15 cellular contexts compared by ENCODE assay signal in genomic region chr2:220513573-220514288, GRCh38.
DNase-seq lines count a peak whose midpoint lies in the region; ATAC-seq, FAIRE-seq and TF ChIP-seq lines count a peak whose summit lies in the region.
"Had no signal": no experiment of that assay in that cellular context is flagged by ENCODE, and none has a peak within 500 bp of the region (broad histone marks: within the 10 kb centered on the region; RNA-seq: fewer than 3 reads in every experiment).

No MANE protein-coding gene starts in this region.

- H4K20me1 ChIP-seq in OCI-LY7 (ENCODE audit: insufficient read depth, low read length): no peaks in the 10 kb centered on the region

- H3K27ac Mint-ChIP-seq in osteocyte (ENCODE audit: unreplicated experiment): peak overlapping the region; percentile 23
- H3K27ac Mint-ChIP-seq: CD8-positive, alpha-beta T cell had no signal

- no peaks in the 10 kb centered on the region for H3K9me2 ChIP-seq in OCI-LY7 (ENCODE audit: insufficient read depth, low read length)

- no peak for ATAC-seq in GM18520 (IDR thresholded peaks at IDR 0.05; ENCODE audit: unreplicated experiment)
- ATAC-seq in GM21515 (IDR thresholded peaks at IDR 0.05; ENCODE audit: unreplicated experiment): no peak
- ATAC-seq: CD8-positive, alpha-beta T cell; SK-N-SH treated with all-trans-retinoic acid at 6 μM for 48 hours had no signal

- H3K36me3 ChIP-seq in OCI-LY7 (ENCODE audit: insufficient read depth, low read length): no peaks in the 10 kb centered on the region
- H3K36me3 ChIP-seq: BE2C had no signal

- H3K4me1 Mint-ChIP-seq in osteocyte (ENCODE audit: unreplicated experiment): peaks cover 62% of the 10 kb centered on the region

- H3K36me3 Mint-ChIP-seq in osteocyte (ENCODE audit: unreplicated experiment): no peaks in the 10 kb centered on the region
- H3K36me3 Mint-ChIP-seq: CD8-positive, alpha-beta T cell had no signal

- H3K79me2 ChIP-seq in OCI-LY7 (ENCODE audit: insufficient read depth, low read depth, low read length): no peaks in the 10 kb centered on the region

- FAIRE-seq in RCC 7860 (lab: Jason Lieb, UNC): peak; percentile 36

- no peak overlapping the region for H3K4me2 ChIP-seq in OCI-LY7 (ENCODE audit: low read length)

- intact Hi-C loops in OCI-LY7 (cut with micrococcal nuclease; ENCODE audit: unreplicated experiment): no loop called here

- no peak for TF ChIP-seq CTCF in osteocyte (IDR thresholded peaks at IDR 0.05)
- TF ChIP-seq CTCF in OCI-LY7 (conservative IDR thresholded peaks at IDR 0.05; ENCODE audit: low read length): no peak

- H3K27ac ChIP-seq in epithelial cell of prostate (peak overlapping the region; percentile 61), OCI-LY7 (ENCODE audit: low read depth, low read length, poor library complexity, severe bottlenecking) (no peak overlapping the region)

- no peaks in the 10 kb centered on the region for H3K9me3 ChIP-seq in OCI-LY7 (ENCODE audit: low read length)
- H3K9me3 ChIP-seq: BE2C had no signal

- DNase-seq in HCEC 1CT: peak; percentile 41
- DNase-seq in RCC 7860 (ENCODE audit: low spot score): peak; percentile 30
- no peak for DNase-seq in epithelial cell of prostate (ENCODE audit: low read depth, low spot score)
- DNase-seq in osteocyte (ENCODE audit: extremely low spot score, unreplicated experiment): no peak
- DNase-seq in OCI-LY7 (ENCODE audit: low spot score): no peak
- DNase-seq in NCI-H2029 (lab: John Stamatoyannopoulos, UW): no peak
- DNase-seq: BE2C; CD8-positive, alpha-beta T cell; H7; NCI-H1436; NCI-H2107; Right ventricle myocardium superior had no signal

- no peaks in the 10 kb centered on the region for H3K27me3 Mint-ChIP-seq in osteocyte (ENCODE audit: unreplicated experiment)

- H2AFZ ChIP-seq in OCI-LY7 (ENCODE audit: low read length): no peak overlapping the region

- H3K4me1 ChIP-seq in OCI-LY7 (ENCODE audit: insufficient read depth, low read length, poor library complexity, severe bottlenecking): no peaks in the 10 kb centered on the region
- H3K4me1 ChIP-seq: BE2C had no signal

- H3K4me3 Mint-ChIP-seq in osteocyte (ENCODE audit: unreplicated experiment): no peak overlapping the region
- H3K4me3 Mint-ChIP-seq: CD8-positive, alpha-beta T cell had no signal

- BruUV-seq in OCI-LY7 (replicated peaks; lab: Mats Ljungman, UMichigan): no TSS peak

- POLR2A ChIA-PET in OCI-LY7 (lab: Charles Lee): interaction anchor here (0.5 to 0.7 kb wide), 4 partner anchors 26 to 976 kb away, joined by 3 to 7 read pairs (median 4); no protein-coding TSS in a partner anchor

- CTCF ChIA-PET in OCI-LY7 (lab: Charles Lee; ENCODE audit: unreplicated experiment): no interaction called here

- no peak overlapping the region for H3K4me3 ChIP-seq in OCI-LY7 (ENCODE audit: low read depth, low read length, poor library complexity, severe bottlenecking)

- no peaks in the 10 kb centered on the region for H3K9me3 Mint-ChIP-seq in osteocyte (ENCODE audit: unreplicated experiment)
- H3K9me3 Mint-ChIP-seq: CD8-positive, alpha-beta T cell had no signal

Comparison
In these comparisons a context has a peak if more than half of its experiments do, and no peak if none do; other contexts are left out.
1. DNase-seq: peak in HCEC 1CT (single experiment) and RCC 7860 (single experiment); none in epithelial cell of prostate (single experiment), osteocyte (single experiment), OCI-LY7 (single experiment) and NCI-H2029 (single experiment).